In the genomic region with DNA sequence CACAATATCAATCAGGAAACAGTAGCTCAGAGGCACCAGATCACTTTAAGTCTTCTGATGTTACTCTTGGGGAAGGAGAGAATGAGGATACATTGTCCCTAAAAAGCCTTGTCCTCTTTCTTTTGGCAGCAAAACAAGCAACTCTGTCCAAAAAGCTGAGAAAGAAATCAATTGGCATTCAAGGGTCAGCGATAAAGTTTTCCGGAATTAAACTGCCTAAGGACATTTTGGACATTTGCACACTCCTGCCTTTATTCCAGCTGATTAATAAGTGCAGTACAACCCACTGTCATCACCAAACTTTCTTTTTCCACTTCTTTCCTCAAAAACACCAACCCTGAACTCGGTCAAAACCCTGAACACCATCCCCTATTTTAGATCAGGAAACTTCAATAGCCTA, we compare ENCODE assay signal across 23 cellular contexts.
DNase-seq lines count a peak whose midpoint lies in the region; ATAC-seq, FAIRE-seq and TF ChIP-seq lines count a peak whose summit lies in the region.
"Had no signal": no experiment of that assay in that cellular context is flagged by ENCODE, and none has a peak within 500 bp of the region (broad histone marks: within the 10 kb centered on the region; RNA-seq: fewer than 3 reads in every experiment).

No MANE protein-coding gene starts in this region.

- TF ChIP-seq EP300 in HepG2 (IDR thresholded peaks at IDR 0.05; ENCODE audit: low read depth in 2 of 2, low read length in 2 of 2), result no peak
- TF ChIP-seq EP300 in HepG2 (CRISPR knock-in tag; IDR thresholded peaks at IDR 0.05; ENCODE audit: borderline replicate concordance), result no peak

- no peak for ATAC-seq in HepG2
- peak in 3 of 4 donors; percentile 49 to 72 (median 55) for ATAC-seq in right lobe of liver
- ATAC-seq: CD8-positive, alpha-beta T cell; GM12878 had no signal

- no peaks in the 10 kb centered on the region for H3K27me3 Mint-ChIP-seq in astrocyte (ENCODE audit: low read depth, unreplicated experiment)

- BruUV-seq in HepG2 (replicated peaks; lab: Mats Ljungman, UMichigan), result no TSS peak

- peaks cover 2% of the 10 kb centered on the region for H3K9me3 Mint-ChIP-seq in astrocyte (ENCODE audit: unreplicated experiment)
- H3K9me3 Mint-ChIP-seq: CD8-positive, alpha-beta T cell; HFFc6 had no signal

- H3K36me3 Mint-ChIP-seq in astrocyte (ENCODE audit: low read depth, unreplicated experiment), result no peaks in the 10 kb centered on the region
- H3K36me3 Mint-ChIP-seq: CD4-positive, CD25-positive, alpha-beta regulatory T cell; CD8-positive, alpha-beta T cell had no signal

- H3K27ac Mint-ChIP-seq in astrocyte (ENCODE audit: unreplicated experiment), result no peak overlapping the region
- H3K27ac Mint-ChIP-seq: B cell; CD4-positive, CD25-positive, alpha-beta regulatory T cell; CD8-positive, alpha-beta T cell; HFFc6 had no signal

- TF ChIP-seq RAD21 in liver (IDR thresholded peaks at IDR 0.05) (peak in 1 of 2 donors; percentile 27), HepG2 (CRISPR knock-in tag; IDR thresholded peaks at IDR 0.05) (no peak)

- H3K4me2 ChIP-seq in HepG2 (ENCODE audit: low read depth, low read length) (no peak overlapping the region), astrocyte (ENCODE audit: low read length) (no peak overlapping the region)
- H3K4me2 ChIP-seq: BLaER1 had no signal

- no peak for TF ChIP-seq CTCF in liver (IDR thresholded peaks at IDR 0.05; ENCODE audit: low read depth, low read length, missing input control)
- no peak for TF ChIP-seq CTCF in HepG2 (CRISPR knock-in tag; IDR thresholded peaks at IDR 0.05)
- TF ChIP-seq CTCF in astrocyte (IDR thresholded peaks at IDR 0.05; ENCODE audit: insufficient read depth, low read depth, low read length), result no peak
- no peak for TF ChIP-seq CTCF in right lobe of liver (IDR thresholded peaks at IDR 0.05)

- in situ Hi-C loops in HepG2 (cut with HindIII; ENCODE audit: extremely low pct_ligation_motif_present, low pct_unique_long_range_greater_than_20kb), result no loop called here

- H3K27me3 ChIP-seq in liver (ENCODE audit: control insufficient read depth in 4 of 4, insufficient read depth in 4 of 4, low read length in 3 of 4), result no peaks in the 10 kb centered on the region
- no peaks in the 10 kb centered on the region for H3K27me3 ChIP-seq in HepG2 (ENCODE audit: control insufficient read depth in 1 of 2, insufficient read depth in 2 of 2, low read length in 2 of 2)
- no peaks in the 10 kb centered on the region for H3K27me3 ChIP-seq in astrocyte (ENCODE audit: insufficient read depth, low read length)
- no peaks in the 10 kb centered on the region for H3K27me3 ChIP-seq in right lobe of liver
- H3K27me3 ChIP-seq: BLaER1 had no signal

- no peak overlapping the region for H3K4me3 ChIP-seq in liver (ENCODE audit: low read depth in 1 of 3, low read length in 3 of 3)
- no peak overlapping the region for H3K4me3 ChIP-seq in HepG2 (replicated peaks in 1 of 3; ENCODE audit: insufficient read depth in 1 of 3, low read depth in 2 of 3, low read length in 3 of 3)
- H3K4me3 ChIP-seq in astrocyte (ENCODE audit: insufficient read depth, low read depth, low read length), result no peak overlapping the region
- no peak overlapping the region for H3K4me3 ChIP-seq in right lobe of liver
- H3K4me3 ChIP-seq: BLaER1, GM12878, HAP-1 had no signal

- H3K4me1 Mint-ChIP-seq in astrocyte (ENCODE audit: low read depth, unreplicated experiment), result no peaks in the 10 kb centered on the region
- H3K4me1 Mint-ChIP-seq: B cell; CD4-positive, CD25-positive, alpha-beta regulatory T cell had no signal

- no peaks in the 10 kb centered on the region for H3K79me2 ChIP-seq in HepG2 (ENCODE audit: insufficient read depth, low read length)
- H3K79me2 ChIP-seq in astrocyte (ENCODE audit: insufficient read depth, low read length), result no peaks in the 10 kb centered on the region

- CTCF ChIA-PET in HepG2 (lab: Yijun Ruan, JAX; ENCODE audit: low intra/inter-chr PET ratio, low total read pairs), result no interaction called here

- DNase-seq in HepG2 (ENCODE audit: low spot score), result no peak
- no peak for DNase-seq in astrocyte (ENCODE audit: low read depth)
- DNase-seq in right lobe of liver, result no peak
- DNase-seq in NCI-H1092 treated with DMSO at 0.1 percent for 48 hours (lab: John Stamatoyannopoulos, UW), result no peak
- no peak for DNase-seq in NCI-H2227 treated with DMSO at 0.1 percent for 48 hours (lab: John Stamatoyannopoulos, UW)
- DNase-seq: CD4-positive, CD25-positive, alpha-beta regulatory T cell; CD8-positive, alpha-beta T cell; DMS 273 treated with DMSO at 0.1 percent for 48 hours; DMS79; EL; GDM1; GOT3; HFFc6 had no signal

- H3K9me3 ChIP-seq in liver (ENCODE audit: control insufficient read depth in 4 of 4, low read length in 3 of 4), result peaks cover 0 to 3% (median 0%) of the 10 kb centered on the region in 4 donors
- H3K9me3 ChIP-seq in HepG2 (ENCODE audit: low read length), result no peaks in the 10 kb centered on the region
- H3K9me3 ChIP-seq in astrocyte (ENCODE audit: insufficient read depth, low read depth, low read length), result no peaks in the 10 kb centered on the region
- no peaks in the 10 kb centered on the region for H3K9me3 ChIP-seq in right lobe of liver
- H3K9me3 ChIP-seq: HAP-1 had no signal

- H3K36me3 ChIP-seq in liver (ENCODE audit: control insufficient read depth in 4 of 4, insufficient read depth in 3 of 4, low read depth in 1 of 4, low read length in 3 of 4), result no peaks in the 10 kb centered on the region
- H3K36me3 ChIP-seq in HepG2 (replicated peaks in 1 of 2; ENCODE audit: control insufficient read depth in 1 of 2, insufficient read depth in 2 of 2, low read length in 2 of 2), result no peaks in the 10 kb centered on the region
- no peaks in the 10 kb centered on the region for H3K36me3 ChIP-seq in astrocyte (ENCODE audit: insufficient read depth, low read length)
- no peaks in the 10 kb centered on the region for H3K36me3 ChIP-seq in right lobe of liver
- H3K36me3 ChIP-seq: BLaER1, HAP-1 had no signal

- intact Hi-C loops in HepG2 (cut with micrococcal nuclease; ENCODE audit: unreplicated experiment), result no loop called here
- intact Hi-C loops in right lobe of liver (cut with DNase I), result no loop called here

- no peak for FAIRE-seq in HepG2 (lab: Jason Lieb, UNC)
- peak; percentile 96 for FAIRE-seq in astrocyte (lab: Jason Lieb, UNC)
- FAIRE-seq: A204.1, D721Med, GM12878, H54 had no signal

- no peak overlapping the region for H3K27ac ChIP-seq in liver (ENCODE audit: low read depth in 1 of 2, low read length in 2 of 2)
- H3K27ac ChIP-seq in HepG2 (ENCODE audit: extremely low read length, insufficient read depth, low read length), result no peak overlapping the region
- no peak overlapping the region for H3K27ac ChIP-seq in astrocyte (ENCODE audit: low read depth, low read length)
- H3K27ac ChIP-seq in right lobe of liver, result no peak overlapping the region
- H3K27ac ChIP-seq: 22Rv1, BLaER1, C4-2B had no signal

- H3K9ac ChIP-seq in liver (ENCODE audit: low read depth in 1 of 2, low read length in 2 of 2) (no peak overlapping the region), HepG2 (ENCODE audit: insufficient read depth, low read depth, low read length) (no peak overlapping the region), astrocyte (ENCODE audit: low read length) (no peak overlapping the region)
- H3K9ac ChIP-seq: BLaER1 had no signal

- TF ChIP-seq POLR2A in HepG2 (IDR thresholded peaks at IDR 0.05; ENCODE audit: insufficient read depth in 1 of 2, low read depth in 2 of 2, low read length in 2 of 2) (no peak), right lobe of liver (IDR thresholded peaks at IDR 0.05) (no peak)

- WGBS in liver, result 31% methylated on average over 3 of the region's 3 CpGs
- 27% methylated on average over 3 of the region's 3 CpGs for WGBS in HepG2 (ENCODE audit: low lambda C conversion rate)
- 17% methylated on average over 3 of the region's 3 CpGs for WGBS in right lobe of liver (ENCODE audit: insufficient coverage, low coverage, low lambda C conversion rate, missing lambda C conversion rate)

- POLR2A ChIA-PET in HepG2 (lab: Yijun Ruan, JAX), result no interaction called here

- H3K4me3 Mint-ChIP-seq in astrocyte (ENCODE audit: unreplicated experiment), result no peak overlapping the region
- H3K4me3 Mint-ChIP-seq: B cell; CD4-positive, CD25-positive, alpha-beta regulatory T cell; CD8-positive, alpha-beta T cell; HFFc6 had no signal

- H3K4me1 ChIP-seq in liver (ENCODE audit: control insufficient read depth in 4 of 4, insufficient read depth in 4 of 4, low read length in 3 of 4), result peaks cover 0 to 9% (median 5%) of the 10 kb centered on the region in 4 donors
- H3K4me1 ChIP-seq in HepG2 (ENCODE audit: insufficient read depth, low read length), result no peaks in the 10 kb centered on the region
- H3K4me1 ChIP-seq in astrocyte (ENCODE audit: insufficient read depth, low read length), result no peaks in the 10 kb centered on the region
- peaks cover 0 to 7% (median 0%) of the 10 kb centered on the region in 4 donors for H3K4me1 ChIP-seq in right lobe of liver
- H3K4me1 ChIP-seq: HAP-1 had no signal

- H2AFZ ChIP-seq in HepG2 (ENCODE audit: low read length) (no peak overlapping the region), astrocyte (ENCODE audit: low read depth, low read length) (no peak overlapping the region)

- H4K20me1 ChIP-seq in HepG2 (ENCODE audit: insufficient read depth, low read length), result no peaks in the 10 kb centered on the region
- H4K20me1 ChIP-seq in astrocyte (ENCODE audit: insufficient read depth, low read length), result no peaks in the 10 kb centered on the region
- H4K20me1 ChIP-seq: BLaER1 had no signal

TF ChIP-seq in liver, 16 proteins besides CTCF, POLR2A, EP300 and RAD21 (continues in another document):
- TF ChIP-seq HNF4G (IDR thresholded peaks at IDR 0.05) (no peak), EGR1 (IDR thresholded peaks at IDR 0.05; ENCODE audit: low read depth in 2 of 2) (no peak), RXRA (IDR thresholded peaks at IDR 0.05) (peak; percentile 32 to 41), FOXA2 (IDR thresholded peaks at IDR 0.05) (no peak)
- TF ChIP-seq, protein P1, sequence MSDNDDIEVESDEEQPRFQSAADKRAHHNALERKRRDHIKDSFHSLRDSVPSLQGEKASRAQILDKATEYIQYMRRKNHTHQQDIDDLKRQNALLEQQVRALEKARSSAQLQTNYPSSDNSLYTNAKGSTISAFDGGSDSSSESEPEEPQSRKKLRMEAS (IDR thresholded peaks at IDR 0.05), result no peak

TF ChIP-seq in HepG2, 621 proteins besides CTCF, POLR2A, EP300 and RAD21 (continues in another document):
- TF ChIP-seq NKX3-1 (CRISPR knock-in tag; IDR thresholded peaks at IDR 0.05) (no peak), PRMT3 (CRISPR knock-in tag; IDR thresholded peaks at IDR 0.05; ENCODE audit: borderline replicate concordance, low read depth) (no peak), ZNF570 (CRISPR knock-in tag; IDR thresholded peaks at IDR 0.05; ENCODE audit: borderline replicate concordance) (no peak), ZFP62 (CRISPR knock-in tag; IDR thresholded peaks at IDR 0.05) (no peak)
- TF ChIP-seq, protein P2, sequence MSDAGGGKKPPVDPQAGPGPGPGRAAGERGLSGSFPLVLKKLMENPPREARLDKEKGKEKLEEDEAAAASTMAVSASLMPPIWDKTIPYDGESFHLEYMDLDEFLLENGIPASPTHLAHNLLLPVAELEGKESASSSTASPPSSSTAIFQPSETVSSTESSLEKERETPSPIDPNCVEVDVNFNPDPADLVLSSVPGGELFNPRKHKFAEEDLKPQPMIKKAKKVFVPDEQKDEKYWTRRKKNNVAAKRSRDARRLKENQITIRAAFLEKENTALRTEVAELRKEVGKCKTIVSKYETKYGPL (CRISPR knock-in tag; IDR thresholded peaks at IDR 0.05), result no peak
